ENCODE assay signal across 22 cellular contexts in the genomic region with DNA sequence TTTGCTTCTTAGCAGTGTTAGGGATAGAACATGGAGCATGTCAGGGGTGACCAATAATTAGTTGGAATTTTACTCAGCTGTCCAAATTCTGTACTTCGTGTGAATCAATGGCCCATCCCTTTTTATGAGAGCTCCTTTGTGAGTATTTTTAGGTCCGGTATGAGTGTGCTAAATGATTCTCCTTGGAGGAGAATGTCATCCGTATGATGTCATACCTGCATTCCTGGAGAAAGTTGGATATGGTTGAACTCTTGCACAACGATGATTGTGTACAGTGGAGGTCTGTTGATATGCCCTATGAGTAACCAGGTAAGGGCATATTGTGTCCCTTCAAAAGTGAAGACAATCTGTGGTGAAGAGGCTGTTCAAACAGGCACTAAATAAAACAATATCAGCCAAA.
A peak's percentile ranks its signal among the peaks of the same experiment; 100 is the strongest.
DNase-seq lines count a peak whose midpoint lies in the region; TF ChIP-seq lines count a peak whose summit lies in the region.
"Had no signal": no experiment of that assay in that cellular context is flagged by ENCODE, and none has a peak within 500 bp of the region (broad histone marks: within the 10 kb centered on the region; RNA-seq: fewer than 3 reads in every experiment).

No MANE protein-coding gene starts in this region.

- H3K4me3 ChIP-seq in mammary epithelial cell (replicated peaks in 1 of 3; ENCODE audit: insufficient read depth in 1 of 3, low read depth in 2 of 3, low read length in 3 of 3) = no peak overlapping the region
- H3K4me3 ChIP-seq in trophoblast cell (ENCODE audit: low read depth, low read length) = no peak overlapping the region
- no peak overlapping the region for H3K4me3 ChIP-seq in SJCRH30
- H3K4me3 ChIP-seq: uterus had no signal

- in situ Hi-C loops in mammary epithelial cell (cut with MboI; ENCODE audit: low sequenced_read_pairs in 2 of 2) = no loop called here

- H3K4me1 ChIP-seq in mammary epithelial cell (ENCODE audit: insufficient read depth, low read length) (no peaks in the 10 kb centered on the region), trophoblast cell (ENCODE audit: control insufficient read depth in 1 of 2, insufficient read depth in 2 of 2, low read length in 2 of 2) (no peaks in the 10 kb centered on the region), SJCRH30 (no peaks in the 10 kb centered on the region)
- H3K4me1 ChIP-seq: uterus had no signal

- no peak overlapping the region for H2AFZ ChIP-seq in mammary epithelial cell (ENCODE audit: low read depth, low read length)
- no peak overlapping the region for H2AFZ ChIP-seq in trophoblast cell (ENCODE audit: insufficient read depth, low read length, poor library complexity)

- no peak overlapping the region for H3K9ac ChIP-seq in mammary epithelial cell (ENCODE audit: insufficient read depth, low read length)
- H3K9ac ChIP-seq in trophoblast cell (ENCODE audit: low read length) = no peak overlapping the region
- H3K9ac ChIP-seq: KMS-11 had no signal

- WGBS in mammary epithelial cell (ENCODE audit: low coverage, missing lambda C conversion rate) = 36% methylated on average over 4 of the region's 4 CpGs
- WGBS in trophoblast cell (ENCODE audit: extremely low coverage, insufficient coverage, insufficient read length) = no CpG with 5 or more reads among the region's 4 CpGs

- H3K9me3 ChIP-seq in mammary epithelial cell (replicated peaks; ENCODE audit: insufficient read depth, low read length) = no peaks in the 10 kb centered on the region
- H3K9me3 ChIP-seq in trophoblast cell (ENCODE audit: insufficient read depth, low read depth, low read length) = no peaks in the 10 kb centered on the region
- no peaks in the 10 kb centered on the region for H3K9me3 ChIP-seq in SJCRH30 (replicated peaks)
- H3K9me3 ChIP-seq: uterus had no signal

- H3K14ac ChIP-seq in trophoblast cell (ENCODE audit: low read length) = no peak overlapping the region

- H4K12ac ChIP-seq in trophoblast cell (ENCODE audit: low read depth, low read length) = no peak overlapping the region

- CTCF ChIA-PET in mammary epithelial cell (lab: Charles Lee; ENCODE audit: low non-redundant PET) = no interaction called here

- H3K79me1 ChIP-seq in trophoblast cell (ENCODE audit: low read length) = peaks cover 4% of the 10 kb centered on the region

- no peak overlapping the region for H3K27ac ChIP-seq in mammary epithelial cell (ENCODE audit: insufficient read depth, low read depth, low read length)
- H3K27ac ChIP-seq in trophoblast cell (ENCODE audit: low read depth, low read length) = no peak overlapping the region
- no peak overlapping the region for H3K27ac ChIP-seq in SJCRH30
- H3K27ac ChIP-seq: KMS-11, uterus had no signal

- no peak overlapping the region for H3K18ac ChIP-seq in trophoblast cell (ENCODE audit: low read length)

- no peaks in the 10 kb centered on the region for H4K20me1 ChIP-seq in mammary epithelial cell (ENCODE audit: insufficient read depth, low read length)

- H3K79me2 ChIP-seq in mammary epithelial cell (ENCODE audit: insufficient read depth, low read length) (no peaks in the 10 kb centered on the region), trophoblast cell (ENCODE audit: control insufficient read depth, insufficient read depth, low read length, poor library complexity) (no peaks in the 10 kb centered on the region)

- dilution Hi-C loops in mammary epithelial cell (cut with HindIII; ENCODE audit: low sequenced_read_pairs) = no loop called here

- no peak overlapping the region for H2BK12ac ChIP-seq in trophoblast cell (ENCODE audit: low read length)

- H4K91ac ChIP-seq in trophoblast cell (ENCODE audit: low read depth, low read length) = peak overlapping the region; percentile 6

- no peak overlapping the region for H2AK5ac ChIP-seq in trophoblast cell (ENCODE audit: low read length)

- H3K27me3 ChIP-seq in mammary epithelial cell (ENCODE audit: insufficient read depth, low read length) (no peaks in the 10 kb centered on the region), trophoblast cell (ENCODE audit: insufficient read depth, low read length) (no peaks in the 10 kb centered on the region), SJCRH30 (no peaks in the 10 kb centered on the region)
- H3K27me3 ChIP-seq: uterus had no signal

- no peak overlapping the region for H3K4ac ChIP-seq in trophoblast cell (ENCODE audit: low read depth, low read length)

- no peak overlapping the region for H3K23ac ChIP-seq in trophoblast cell (ENCODE audit: low read length)

- no TSS peak for BruUV-seq in mammary epithelial cell (replicated peaks; lab: Mats Ljungman, UMichigan)

- peak; percentile 0 for DNase-seq in EH (ENCODE audit: low read depth)
- peak; percentile 42 for DNase-seq in mammary epithelial cell
- DNase-seq in trophoblast cell = peak; percentile 58 to 84
- no peak for DNase-seq in NCI-H345 treated with DMSO at 0.1 percent for 48 hours (lab: John Stamatoyannopoulos, UW; ENCODE audit: unreplicated experiment)
- no peak for DNase-seq in NCI-H1930 (lab: John Stamatoyannopoulos, UW)
- no peak for DNase-seq in SJCRH30
- DNase-seq: activated B cell treated with CpG ODN at 0.5 μM for 24 hours; anterior cingulate cortex; central memory CD4-positive, alpha-beta T cell; DMS 273 treated with DMSO at 0.1 percent for 48 hours; GF-D8; left cardiac atrium; mesenchymal stem cell; NCI-H187; NCI-H2227 treated with DMSO at 0.1 percent for 48 hours; NCI-H748 treated with DMSO at 0.1 percent for 48 hours; occipital lobe; retina; SHP77 treated with DMSO at 0.1 percent for 48 hours; uterus had no signal

- TF ChIP-seq EP300 in Ishikawa (IDR thresholded peaks at IDR 0.05; ENCODE audit: borderline replicate concordance) = no peak

- no peak for TF ChIP-seq RAD21 in Ishikawa (IDR thresholded peaks at IDR 0.05; ENCODE audit: low read depth)

- no peak overlapping the region for H4K8ac ChIP-seq in trophoblast cell (ENCODE audit: low read depth, low read length)

- H3K36me3 ChIP-seq in mammary epithelial cell (ENCODE audit: insufficient read depth, low read length) (no peaks in the 10 kb centered on the region), trophoblast cell (ENCODE audit: control insufficient read depth in 1 of 2, insufficient read depth in 2 of 2, low read length in 2 of 2) (no peaks in the 10 kb centered on the region), SJCRH30 (no peaks in the 10 kb centered on the region)
- H3K36me3 ChIP-seq: uterus had no signal

- TF ChIP-seq CTCF in mammary epithelial cell (conservative IDR thresholded peaks at IDR 0.05 in 1 of 2, IDR thresholded peaks at IDR 0.05 in 1 of 2; ENCODE audit: extremely low read depth in 1 of 2, insufficient read depth in 1 of 2, low read depth in 1 of 2, low read length in 2 of 2) = no peak

- H2BK5ac ChIP-seq in trophoblast cell (ENCODE audit: low read depth, low read length, poor library complexity) = no peak overlapping the region

- no peak overlapping the region for H2BK120ac ChIP-seq in trophoblast cell (ENCODE audit: insufficient read depth, low read length, poor library complexity)

- H3K4me2 ChIP-seq in mammary epithelial cell (ENCODE audit: insufficient read depth, low read depth, low read length) = no peak overlapping the region
- no peak overlapping the region for H3K4me2 ChIP-seq in trophoblast cell (ENCODE audit: low read length)
- H3K4me2 ChIP-seq: KMS-11 had no signal

- intact Hi-C loops in mammary epithelial cell (cut with micrococcal nuclease) = no loop called here

TF ChIP-seq in Ishikawa, 13 proteins besides CTCF, POLR2A, EP300 and RAD21:
- TF ChIP-seq ZBTB7A (IDR thresholded peaks at IDR 0.05; ENCODE audit: low read depth) (no peak), TEAD4 (IDR thresholded peaks at IDR 0.05) (0 out of 2 replicates have a peak, but pooled peaks have one; percentile 19)

Comparison
In these comparisons a context has a peak if more than half of its experiments do, and no peak if none do; other contexts are left out.
1. DNase-seq: peak in EH (single experiment), mammary epithelial cell (single experiment) and trophoblast cell (2 of 2); none in NCI-H345 treated with DMSO at 0.1 percent for 48 hours (single experiment), NCI-H1930 (0 of 2) and SJCRH30 (0 of 2).